Comparison of ENCODE assay signal across 11 cellular contexts in genomic region chr7:150399861-150400778, GRCh38. TPM values are rescaled to one million over a fixed set of nuclear protein-coding genes. Genes with fewer than 3 reads are reported as not detected.
A peak's percentile ranks its signal among the peaks of the same experiment; 100 is the strongest.
DNase-seq lines count a peak whose midpoint lies in the region; ATAC-seq and TF ChIP-seq lines count a peak whose summit lies in the region.
"Had no signal": no experiment of that assay in that cellular context is flagged by ENCODE, and none has a peak within 500 bp of the region (broad histone marks: within the 10 kb centered on the region; RNA-seq: fewer than 3 reads in every experiment).

No MANE protein-coding gene starts in this region.

- no peak overlapping the region for H3K4me3 ChIP-seq in HUES64 (ENCODE audit: low read length)
- H3K4me3 ChIP-seq in mesodermal cell (ENCODE audit: extremely low read depth, insufficient read depth, low read length, poor library complexity, severe bottlenecking), result no peak overlapping the region

- H3K4me1 ChIP-seq in HUES64 (ENCODE audit: insufficient read depth, low read length), result peaks cover 62% of the 10 kb centered on the region
- peaks cover 53% of the 10 kb centered on the region for H3K4me1 ChIP-seq in mesodermal cell (ENCODE audit: control insufficient read depth, insufficient read depth, low read length, poor library complexity, severe bottlenecking)

- no peak for TF ChIP-seq CTCF in brain (conservative IDR thresholded peaks at IDR 0.05)

- H3K27ac ChIP-seq in HUES64 (ENCODE audit: low read depth, low read length) (peak overlapping the region; percentile 98), mesodermal cell (ENCODE audit: low read depth, low read length, severe bottlenecking) (peak overlapping the region; percentile 36)
- H3K27ac ChIP-seq: KMS-11 had no signal

- peak overlapping the region; percentile 59 for H3K9ac ChIP-seq in HUES64 (ENCODE audit: low read depth, low read length)
- H3K9ac ChIP-seq: KMS-11 had no signal

- DNase-seq in Daoy (ENCODE audit: low read depth) (peak; percentile 86), SK-N-DZ (ENCODE audit: low spot score) (no peak), NCI-H1092 treated with DMSO at 0.1 percent for 48 hours (lab: John Stamatoyannopoulos, UW) (no peak)
- DNase-seq in stimulated activated CD4-positive, alpha-beta T cell treated with anti-CD3 and anti-CD28 coated beads, Interleukin-15, amount 100 ng/mL, for 24 hours, result no peak
- DNase-seq: aorta, naive B cell had no signal

- peak overlapping the region in 2 of 5 experiments; percentile 14 to 37 for H3K4me3 Mint-ChIP-seq in brain

- H3K9me3 ChIP-seq in HUES64 (ENCODE audit: insufficient read depth, low read depth, low read length), result no peaks in the 10 kb centered on the region
- H3K9me3 ChIP-seq in mesodermal cell (ENCODE audit: control insufficient read depth, low read length), result no peaks in the 10 kb centered on the region

- H3K36me3 ChIP-seq in HUES64 (ENCODE audit: insufficient read depth, low read length) (peaks cover 18% of the 10 kb centered on the region; the same call in 1 of the 2 replicates), mesodermal cell (ENCODE audit: control insufficient read depth, insufficient read depth, low read length) (peaks cover 30% of the 10 kb centered on the region)

- H3K27ac Mint-ChIP-seq in brain, result peak overlapping the region; percentile 46 to 94 (median 73)

- peaks cover 27% of the 10 kb centered on the region for H3K36me3 Mint-ChIP-seq in brain
- H3K36me3 Mint-ChIP-seq: naive B cell had no signal

- 55% methylated on average over 13 of the region's 13 CpGs for WGBS in HUES64
- 57 to 62% methylated on average over 10 to 12 of the region's 13 CpGs for WGBS in mesodermal cell (ENCODE audit: insufficient coverage in 2 of 2), 2 experiments

- no peak for ATAC-seq in HG02759 (IDR thresholded peaks at IDR 0.05; ENCODE audit: unreplicated experiment)

- no peaks in the 10 kb centered on the region for H3K27me3 ChIP-seq in HUES64 (ENCODE audit: insufficient read depth, low read length)

- no peaks in the 10 kb centered on the region for H3K9me3 Mint-ChIP-seq in brain
- H3K9me3 Mint-ChIP-seq: naive B cell had no signal

- H3K27me3 Mint-ChIP-seq in brain, result no peaks in the 10 kb centered on the region
- H3K27me3 Mint-ChIP-seq: naive B cell had no signal

- H3K4me1 Mint-ChIP-seq in brain, result peaks cover 70% of the 10 kb centered on the region

RNA-seq across cellular contexts. Expression of gene ZNF775, which starts 21.0 kb away (rescaled TPM):
- 9.1 and 18.2 TPM in 2 replicates for total RNA-seq in Daoy (2014; rRNA removed; shearing (Covaris generic))
- 12.3 TPM for polyA plus RNA-seq in HUES64 (2013, experiment 1 of 2)
- 13.2 TPM for polyA plus RNA-seq in HUES64 (2013, experiment 2 of 2)
- 23.0 TPM for polyA plus RNA-seq in brain (ENCODE audit: insufficient read depth, low read depth, low replicate concordance)
- polyA plus RNA-seq in mesodermal cell (2013, experiment 1 of 2), result 15.7 TPM
- 12.0 TPM for polyA plus RNA-seq in mesodermal cell (2013, experiment 2 of 2)
- 16.4 and 25.1 TPM in 2 replicates for polyA plus RNA-seq in SK-N-DZ (2014; cell fraction: cytosol; rRNA removed)
- 18.4 and 21.0 TPM in 2 replicates for polyA plus RNA-seq in SK-N-DZ (2014; cell fraction: nucleus; rRNA removed)

RNA-seq across cellular contexts. Expression of gene REPIN1, which starts 31.5 kb away (rescaled TPM):
- 129 and 131 TPM in 2 replicates for total RNA-seq in Daoy (2014; rRNA removed; shearing (Covaris generic))
- polyA plus RNA-seq in HUES64 (2013, experiment 1 of 2), result 78.2 TPM
- 91.5 TPM for polyA plus RNA-seq in HUES64 (2013, experiment 2 of 2)
- polyA plus RNA-seq in brain (ENCODE audit: insufficient read depth, low read depth, low replicate concordance), result 146 TPM
- 124 TPM for polyA plus RNA-seq in mesodermal cell (2013, experiment 1 of 2)
- 102 TPM for polyA plus RNA-seq in mesodermal cell (2013, experiment 2 of 2)
- polyA plus RNA-seq in SK-N-DZ (2014; cell fraction: cytosol; rRNA removed), result 153 and 165 TPM in 2 replicates
- polyA plus RNA-seq in SK-N-DZ (2014; cell fraction: nucleus; rRNA removed), result 147 and 176 TPM in 2 replicates

RNA-seq across cellular contexts. Expression of gene GIMAP8, which starts 50.3 kb away (rescaled TPM):
- not detected in 2 replicates for total RNA-seq in Daoy (2014; rRNA removed; shearing (Covaris generic))
- not detected for polyA plus RNA-seq in HUES64 (2013, experiment 1 of 2)
- not detected for polyA plus RNA-seq in HUES64 (2013, experiment 2 of 2)
- polyA plus RNA-seq in brain (ENCODE audit: insufficient read depth, low read depth, low replicate concordance), result 1.9 TPM
- polyA plus RNA-seq in mesodermal cell (2013, experiment 1 of 2), result 3.3 TPM
- 2.5 TPM for polyA plus RNA-seq in mesodermal cell (2013, experiment 2 of 2)
- 0.03 TPM in 1 of 2 replicates, not detected in the other for polyA plus RNA-seq in SK-N-DZ (2014; cell fraction: cytosol; rRNA removed)
- polyA plus RNA-seq in SK-N-DZ (2014; cell fraction: nucleus; rRNA removed), result not detected in 2 replicates

RNA-seq across cellular contexts. Expression of gene RARRES2, which starts 58.7 kb away (rescaled TPM):
- total RNA-seq in Daoy (2014; rRNA removed; shearing (Covaris generic)), result 3.9 and 11.8 TPM in 2 replicates
- polyA plus RNA-seq in HUES64 (2013, experiment 1 of 2), result 94.7 TPM
- polyA plus RNA-seq in HUES64 (2013, experiment 2 of 2), result 75.3 TPM
- polyA plus RNA-seq in brain (ENCODE audit: insufficient read depth, low read depth, low replicate concordance), result 33.0 TPM
- polyA plus RNA-seq in mesodermal cell (2013, experiment 1 of 2), result 31.3 TPM
- polyA plus RNA-seq in mesodermal cell (2013, experiment 2 of 2), result 25.7 TPM
- 46.2 and 52.4 TPM in 2 replicates for polyA plus RNA-seq in SK-N-DZ (2014; cell fraction: cytosol; rRNA removed)
- 69.4 and 86.4 TPM in 2 replicates for polyA plus RNA-seq in SK-N-DZ (2014; cell fraction: nucleus; rRNA removed)
